Comparison of ENCODE assay signal across 1 cellular context in the genomic region with DNA sequence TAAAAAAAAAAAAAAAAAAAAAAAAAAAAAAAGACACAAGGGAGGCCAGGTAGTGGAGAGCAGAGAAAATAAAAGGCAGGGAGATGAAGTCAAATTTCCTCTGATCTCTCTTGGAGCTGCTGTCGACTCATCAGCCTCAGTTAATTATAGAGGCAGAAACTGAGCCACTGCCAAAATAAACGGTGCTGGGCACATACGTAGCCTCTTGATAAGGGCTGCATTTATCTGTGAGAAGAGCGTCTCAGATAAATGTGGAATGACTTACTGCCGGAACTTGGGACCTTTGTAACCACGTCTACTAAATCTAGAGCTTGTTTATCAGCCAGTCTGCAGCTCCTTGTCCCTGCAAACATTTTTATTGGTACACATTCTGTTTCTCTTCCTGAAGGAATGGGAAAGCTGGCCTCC.
TF ChIP-seq lines count a peak whose summit lies in the region.

No MANE protein-coding gene starts in this region.

TF ChIP-seq in K562, 482 proteins besides CTCF, POLR2A, EP300 and RAD21 (continued from another document and continues in another):
- TF ChIP-seq, protein P1, sequence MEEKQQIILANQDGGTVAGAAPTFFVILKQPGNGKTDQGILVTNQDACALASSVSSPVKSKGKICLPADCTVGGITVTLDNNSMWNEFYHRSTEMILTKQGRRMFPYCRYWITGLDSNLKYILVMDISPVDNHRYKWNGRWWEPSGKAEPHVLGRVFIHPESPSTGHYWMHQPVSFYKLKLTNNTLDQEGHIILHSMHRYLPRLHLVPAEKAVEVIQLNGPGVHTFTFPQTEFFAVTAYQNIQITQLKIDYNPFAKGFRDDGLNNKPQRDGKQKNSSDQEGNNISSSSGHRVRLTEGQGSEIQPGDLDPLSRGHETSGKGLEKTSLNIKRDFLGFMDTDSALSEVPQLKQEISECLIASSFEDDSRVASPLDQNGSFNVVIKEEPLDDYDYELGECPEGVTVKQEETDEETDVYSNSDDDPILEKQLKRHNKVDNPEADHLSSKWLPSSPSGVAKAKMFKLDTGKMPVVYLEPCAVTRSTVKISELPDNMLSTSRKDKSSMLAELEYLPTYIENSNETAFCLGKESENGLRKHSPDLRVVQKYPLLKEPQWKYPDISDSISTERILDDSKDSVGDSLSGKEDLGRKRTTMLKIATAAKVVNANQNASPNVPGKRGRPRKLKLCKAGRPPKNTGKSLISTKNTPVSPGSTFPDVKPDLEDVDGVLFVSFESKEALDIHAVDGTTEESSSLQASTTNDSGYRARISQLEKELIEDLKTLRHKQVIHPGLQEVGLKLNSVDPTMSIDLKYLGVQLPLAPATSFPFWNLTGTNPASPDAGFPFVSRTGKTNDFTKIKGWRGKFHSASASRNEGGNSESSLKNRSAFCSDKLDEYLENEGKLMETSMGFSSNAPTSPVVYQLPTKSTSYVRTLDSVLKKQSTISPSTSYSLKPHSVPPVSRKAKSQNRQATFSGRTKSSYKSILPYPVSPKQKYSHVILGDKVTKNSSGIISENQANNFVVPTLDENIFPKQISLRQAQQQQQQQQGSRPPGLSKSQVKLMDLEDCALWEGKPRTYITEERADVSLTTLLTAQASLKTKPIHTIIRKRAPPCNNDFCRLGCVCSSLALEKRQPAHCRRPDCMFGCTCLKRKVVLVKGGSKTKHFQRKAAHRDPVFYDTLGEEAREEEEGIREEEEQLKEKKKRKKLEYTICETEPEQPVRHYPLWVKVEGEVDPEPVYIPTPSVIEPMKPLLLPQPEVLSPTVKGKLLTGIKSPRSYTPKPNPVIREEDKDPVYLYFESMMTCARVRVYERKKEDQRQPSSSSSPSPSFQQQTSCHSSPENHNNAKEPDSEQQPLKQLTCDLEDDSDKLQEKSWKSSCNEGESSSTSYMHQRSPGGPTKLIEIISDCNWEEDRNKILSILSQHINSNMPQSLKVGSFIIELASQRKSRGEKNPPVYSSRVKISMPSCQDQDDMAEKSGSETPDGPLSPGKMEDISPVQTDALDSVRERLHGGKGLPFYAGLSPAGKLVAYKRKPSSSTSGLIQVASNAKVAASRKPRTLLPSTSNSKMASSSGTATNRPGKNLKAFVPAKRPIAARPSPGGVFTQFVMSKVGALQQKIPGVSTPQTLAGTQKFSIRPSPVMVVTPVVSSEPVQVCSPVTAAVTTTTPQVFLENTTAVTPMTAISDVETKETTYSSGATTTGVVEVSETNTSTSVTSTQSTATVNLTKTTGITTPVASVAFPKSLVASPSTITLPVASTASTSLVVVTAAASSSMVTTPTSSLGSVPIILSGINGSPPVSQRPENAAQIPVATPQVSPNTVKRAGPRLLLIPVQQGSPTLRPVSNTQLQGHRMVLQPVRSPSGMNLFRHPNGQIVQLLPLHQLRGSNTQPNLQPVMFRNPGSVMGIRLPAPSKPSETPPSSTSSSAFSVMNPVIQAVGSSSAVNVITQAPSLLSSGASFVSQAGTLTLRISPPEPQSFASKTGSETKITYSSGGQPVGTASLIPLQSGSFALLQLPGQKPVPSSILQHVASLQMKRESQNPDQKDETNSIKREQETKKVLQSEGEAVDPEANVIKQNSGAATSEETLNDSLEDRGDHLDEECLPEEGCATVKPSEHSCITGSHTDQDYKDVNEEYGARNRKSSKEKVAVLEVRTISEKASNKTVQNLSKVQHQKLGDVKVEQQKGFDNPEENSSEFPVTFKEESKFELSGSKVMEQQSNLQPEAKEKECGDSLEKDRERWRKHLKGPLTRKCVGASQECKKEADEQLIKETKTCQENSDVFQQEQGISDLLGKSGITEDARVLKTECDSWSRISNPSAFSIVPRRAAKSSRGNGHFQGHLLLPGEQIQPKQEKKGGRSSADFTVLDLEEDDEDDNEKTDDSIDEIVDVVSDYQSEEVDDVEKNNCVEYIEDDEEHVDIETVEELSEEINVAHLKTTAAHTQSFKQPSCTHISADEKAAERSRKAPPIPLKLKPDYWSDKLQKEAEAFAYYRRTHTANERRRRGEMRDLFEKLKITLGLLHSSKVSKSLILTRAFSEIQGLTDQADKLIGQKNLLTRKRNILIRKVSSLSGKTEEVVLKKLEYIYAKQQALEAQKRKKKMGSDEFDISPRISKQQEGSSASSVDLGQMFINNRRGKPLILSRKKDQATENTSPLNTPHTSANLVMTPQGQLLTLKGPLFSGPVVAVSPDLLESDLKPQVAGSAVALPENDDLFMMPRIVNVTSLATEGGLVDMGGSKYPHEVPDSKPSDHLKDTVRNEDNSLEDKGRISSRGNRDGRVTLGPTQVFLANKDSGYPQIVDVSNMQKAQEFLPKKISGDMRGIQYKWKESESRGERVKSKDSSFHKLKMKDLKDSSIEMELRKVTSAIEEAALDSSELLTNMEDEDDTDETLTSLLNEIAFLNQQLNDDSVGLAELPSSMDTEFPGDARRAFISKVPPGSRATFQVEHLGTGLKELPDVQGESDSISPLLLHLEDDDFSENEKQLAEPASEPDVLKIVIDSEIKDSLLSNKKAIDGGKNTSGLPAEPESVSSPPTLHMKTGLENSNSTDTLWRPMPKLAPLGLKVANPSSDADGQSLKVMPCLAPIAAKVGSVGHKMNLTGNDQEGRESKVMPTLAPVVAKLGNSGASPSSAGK (IDR thresholded peaks at IDR 0.05) = no peak
- TF ChIP-seq, protein P2, sequence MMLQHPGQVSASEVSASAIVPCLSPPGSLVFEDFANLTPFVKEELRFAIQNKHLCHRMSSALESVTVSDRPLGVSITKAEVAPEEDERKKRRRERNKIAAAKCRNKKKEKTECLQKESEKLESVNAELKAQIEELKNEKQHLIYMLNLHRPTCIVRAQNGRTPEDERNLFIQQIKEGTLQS (IDR thresholded peaks at IDR 0.05) = peak; percentile 36; the same call in 1 of the 2 replicates
- TF ChIP-seq, protein P2 (CRISPR knock-in tag; conservative IDR thresholded peaks at IDR 0.05) = no peak
- TF ChIP-seq SMARCB1 (IDR thresholded peaks at IDR 0.05; ENCODE audit: insufficient read length, low read depth) (no peak), KDM5B (IDR thresholded peaks at IDR 0.05; ENCODE audit: insufficient replicate concordance, low read depth, low read length) (no peak), RFX1 (IDR thresholded peaks at IDR 0.05) (no peak), ZNF324 (CRISPR knock-in tag; IDR thresholded peaks at IDR 0.05) (no peak), RFX7 (CRISPR knock-in tag; IDR thresholded peaks at IDR 0.05) (no peak), CAMTA2 (CRISPR knock-in tag; conservative IDR thresholded peaks at IDR 0.05) (no peak), MNT (conservative IDR thresholded peaks at IDR 0.05) (peak in 1 of 2 experiments; percentile 38; a peak in 2 of 4 replicates), FOXK2 (conservative IDR thresholded peaks at IDR 0.05 in 1 of 2, IDR thresholded peaks at IDR 0.05 in 1 of 2; ENCODE audit: low read depth in 2 of 2) (peak; percentile 85 to 86), ETS2 (tag; IDR thresholded peaks at IDR 0.05; ENCODE audit: borderline replicate concordance, poor library complexity, severe bottlenecking) (no peak), SETDB1 (IDR thresholded peaks at IDR 0.05; ENCODE audit: low read length) (no peak), MAFG (tag; conservative IDR thresholded peaks at IDR 0.05) (0 out of 2 replicates have a peak, but pooled peaks have one; percentile 6), GABPB2 (CRISPR knock-in tag; conservative IDR thresholded peaks at IDR 0.05) (no peak), ZNF644 (tag; IDR thresholded peaks at IDR 0.05; ENCODE audit: low read depth) (no peak), RB1 (IDR thresholded peaks at IDR 0.05; ENCODE audit: low read depth) (no peak), ZHX1 (conservative IDR thresholded peaks at IDR 0.05; ENCODE audit: low read length) (no peak), CREB3 (tag; conservative IDR thresholded peaks at IDR 0.05; ENCODE audit: low read depth) (no peak), ZBTB8A (IDR thresholded peaks at IDR 0.05; ENCODE audit: partially characterized antibody) (no peak), SREBF2 (CRISPR knock-in tag; IDR thresholded peaks at IDR 0.05) (no peak)
- TF ChIP-seq, protein P3, sequence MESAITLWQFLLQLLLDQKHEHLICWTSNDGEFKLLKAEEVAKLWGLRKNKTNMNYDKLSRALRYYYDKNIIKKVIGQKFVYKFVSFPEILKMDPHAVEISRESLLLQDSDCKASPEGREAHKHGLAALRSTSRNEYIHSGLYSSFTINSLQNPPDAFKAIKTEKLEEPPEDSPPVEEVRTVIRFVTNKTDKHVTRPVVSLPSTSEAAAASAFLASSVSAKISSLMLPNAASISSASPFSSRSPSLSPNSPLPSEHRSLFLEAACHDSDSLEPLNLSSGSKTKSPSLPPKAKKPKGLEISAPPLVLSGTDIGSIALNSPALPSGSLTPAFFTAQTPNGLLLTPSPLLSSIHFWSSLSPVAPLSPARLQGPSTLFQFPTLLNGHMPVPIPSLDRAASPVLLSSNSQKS (CRISPR knock-in tag; IDR thresholded peaks at IDR 0.05) = no peak
- TF ChIP-seq, protein P4, sequence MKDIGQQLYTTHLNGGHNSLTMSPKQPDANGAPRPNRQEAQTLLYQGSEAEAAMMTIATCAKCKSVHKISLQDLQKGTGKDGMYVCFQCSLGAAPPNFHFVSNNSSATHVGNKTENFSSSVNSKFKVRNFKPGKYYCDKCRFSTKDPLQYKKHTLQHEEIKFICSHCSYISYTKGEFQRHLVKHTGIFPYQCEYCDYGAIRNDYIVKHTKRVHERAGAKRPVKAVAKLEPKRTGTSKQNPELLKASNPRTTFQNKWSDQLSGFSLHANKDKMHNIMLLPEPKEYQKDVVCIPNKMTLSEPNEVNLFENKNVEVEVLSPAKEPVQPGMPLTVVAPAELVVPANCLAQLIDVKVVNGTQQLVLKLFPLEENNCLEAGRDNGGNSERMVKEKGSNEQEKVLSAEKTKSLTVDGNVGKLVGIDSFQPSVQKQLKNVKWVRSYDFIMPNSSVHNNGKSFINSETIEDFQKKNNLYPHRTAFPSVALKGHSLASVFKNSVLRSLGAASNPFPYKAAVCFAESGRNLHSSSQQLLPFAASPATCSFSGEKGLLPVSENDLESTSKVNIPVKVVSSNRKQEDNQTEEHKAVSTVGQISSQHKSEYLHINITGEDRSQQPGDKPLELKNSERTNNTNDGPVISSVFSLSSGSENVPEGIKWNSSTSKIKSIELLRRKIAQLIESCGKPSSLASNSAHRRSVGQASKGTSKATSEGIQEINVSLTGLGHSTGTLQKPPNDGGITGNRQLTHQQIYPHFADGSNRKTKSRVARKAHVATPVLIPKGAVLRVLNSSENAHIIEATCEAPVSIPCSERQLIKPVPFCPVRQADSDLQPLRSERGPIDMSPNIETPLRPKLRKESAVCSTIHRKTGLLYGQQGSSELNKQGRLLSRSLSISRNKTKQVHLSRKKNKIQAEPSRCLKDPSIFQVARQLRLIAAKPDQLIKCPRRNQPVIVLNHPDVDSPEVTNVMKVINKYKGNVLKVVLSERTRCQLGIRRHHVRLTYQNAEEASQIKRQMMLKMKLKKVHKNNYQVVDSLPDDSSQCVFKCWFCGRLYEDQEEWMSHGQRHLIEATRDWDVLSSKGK (CRISPR knock-in tag; IDR thresholded peaks at IDR 0.05) = no peak
- TF ChIP-seq, protein P5, sequence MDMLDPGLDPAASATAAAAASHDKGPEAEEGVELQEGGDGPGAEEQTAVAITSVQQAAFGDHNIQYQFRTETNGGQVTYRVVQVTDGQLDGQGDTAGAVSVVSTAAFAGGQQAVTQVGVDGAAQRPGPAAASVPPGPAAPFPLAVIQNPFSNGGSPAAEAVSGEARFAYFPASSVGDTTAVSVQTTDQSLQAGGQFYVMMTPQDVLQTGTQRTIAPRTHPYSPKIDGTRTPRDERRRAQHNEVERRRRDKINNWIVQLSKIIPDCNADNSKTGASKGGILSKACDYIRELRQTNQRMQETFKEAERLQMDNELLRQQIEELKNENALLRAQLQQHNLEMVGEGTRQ (CRISPR knock-in tag; IDR thresholded peaks at IDR 0.05) = no peak
- TF ChIP-seq, protein P6, sequence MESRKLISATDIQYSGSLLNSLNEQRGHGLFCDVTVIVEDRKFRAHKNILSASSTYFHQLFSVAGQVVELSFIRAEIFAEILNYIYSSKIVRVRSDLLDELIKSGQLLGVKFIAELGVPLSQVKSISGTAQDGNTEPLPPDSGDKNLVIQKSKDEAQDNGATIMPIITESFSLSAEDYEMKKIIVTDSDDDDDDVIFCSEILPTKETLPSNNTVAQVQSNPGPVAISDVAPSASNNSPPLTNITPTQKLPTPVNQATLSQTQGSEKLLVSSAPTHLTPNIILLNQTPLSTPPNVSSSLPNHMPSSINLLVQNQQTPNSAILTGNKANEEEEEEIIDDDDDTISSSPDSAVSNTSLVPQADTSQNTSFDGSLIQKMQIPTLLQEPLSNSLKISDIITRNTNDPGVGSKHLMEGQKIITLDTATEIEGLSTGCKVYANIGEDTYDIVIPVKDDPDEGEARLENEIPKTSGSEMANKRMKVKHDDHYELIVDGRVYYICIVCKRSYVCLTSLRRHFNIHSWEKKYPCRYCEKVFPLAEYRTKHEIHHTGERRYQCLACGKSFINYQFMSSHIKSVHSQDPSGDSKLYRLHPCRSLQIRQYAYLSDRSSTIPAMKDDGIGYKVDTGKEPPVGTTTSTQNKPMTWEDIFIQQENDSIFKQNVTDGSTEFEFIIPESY (CRISPR knock-in tag; IDR thresholded peaks at IDR 0.05) = no peak
